ENCODE assay signal across 27 cellular contexts in the genomic region with DNA sequence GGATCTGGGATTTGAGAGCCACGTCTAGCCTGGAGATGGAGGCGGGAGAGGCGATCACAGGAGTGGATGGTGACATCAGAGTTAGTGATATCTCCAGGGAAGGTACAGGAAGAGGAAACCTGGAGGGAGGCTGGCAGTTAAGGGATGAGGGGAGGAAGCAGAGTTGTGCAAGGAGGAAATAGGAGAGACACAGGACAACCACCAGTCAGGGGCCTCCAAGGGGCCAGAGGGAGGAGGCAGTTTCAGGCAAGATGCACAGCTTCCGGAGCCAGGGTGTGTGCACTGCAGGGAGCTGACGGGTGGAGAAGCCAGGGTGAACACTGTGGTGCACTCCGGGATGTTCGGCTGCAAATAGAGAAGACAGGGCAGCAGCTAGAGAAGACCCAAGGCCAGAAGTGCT.
DNase-seq lines count a peak whose midpoint lies in the region; ATAC-seq and TF ChIP-seq lines count a peak whose summit lies in the region.
"Had no signal": no experiment of that assay in that cellular context is flagged by ENCODE, and none has a peak within 500 bp of the region (broad histone marks: within the 10 kb centered on the region; RNA-seq: fewer than 3 reads in every experiment).

No MANE protein-coding gene starts in this region.

- H3K27ac ChIP-seq in sigmoid colon, result peak overlapping the region; percentile 63 to 77 (median 72)
- H3K27ac ChIP-seq in esophagus squamous epithelium, result peak overlapping the region in 1 of 4 donors; percentile 52
- H3K27ac ChIP-seq: brain microvascular endothelial cell, coronary artery, PC-9, thyroid gland had no signal

- no peak for ATAC-seq in HG02571 (IDR thresholded peaks at IDR 0.05; ENCODE audit: unreplicated experiment)
- ATAC-seq: left lobe of liver; natural killer cell treated with Interleukin-12 subunit alpha and Interleukin-12 subunit beta and Interleukin-15 and Interleukin-18, amount 100 ng/mL, for 72 hours; T-helper 17 cell had no signal

- H3K27me3 ChIP-seq in sigmoid colon (no peaks in the 10 kb centered on the region), esophagus squamous epithelium (no peaks in the 10 kb centered on the region)
- H3K27me3 ChIP-seq: brain microvascular endothelial cell, thyroid gland had no signal

- no peaks in the 10 kb centered on the region for H3K36me3 ChIP-seq in sigmoid colon
- H3K36me3 ChIP-seq in esophagus squamous epithelium, result no peaks in the 10 kb centered on the region
- H3K36me3 ChIP-seq: brain microvascular endothelial cell, thyroid gland had no signal

- H3K9me3 ChIP-seq in sigmoid colon (no peaks in the 10 kb centered on the region), esophagus squamous epithelium (no peaks in the 10 kb centered on the region)
- H3K9me3 ChIP-seq: thyroid gland had no signal

- intact Hi-C loops in sigmoid colon (cut with DNase I), result loop anchor here (10.0 kb wide), 2 partner anchors 139 to 599 kb away; partner anchors contain the start of gene GLI3
- intact Hi-C loops in esophagus squamous epithelium (cut with DNase I), result no loop called here
- intact Hi-C loops in posterior vena cava (cut with DNase I), result no loop called here

- DNase-seq in Kasumi-1 (lab: John Stamatoyannopoulos, UW) (peak; percentile 99 to 100), fibroblast of pulmonary artery (ENCODE audit: low read depth) (peak; percentile 42), sigmoid colon (no peak), esophagus squamous epithelium (lab: John Stamatoyannopoulos, UW) (no peak), posterior vena cava (ENCODE audit: low spot score) (no peak)
- DNase-seq: activated B cell treated with CpG ODN at 0.5 μM for 24 hours; activated CD4-positive, alpha-beta T cell treated with anti-CD3 and anti-CD28 coated beads, Interleukin-2, amount 50 U/mL, for 48 hours; activated effector memory CD4-positive, alpha-beta T cell treated with Interleukin-2 at 50 U/mL for 16 hours; brain microvascular endothelial cell; COR-L47; DMS79; NCI-H1105; NCI-H2081; NCI-H345; NCI-H82; PC-9; posterior cingulate gyrus; small intestine; stimulated activated CD4-positive, alpha-beta T cell treated with anti-CD3 and anti-CD28 coated beads, Interleukin-2, amount 100 ng/mL, for 48 hours; stimulated activated naive CD4-positive, alpha-beta T cell; T-helper 17 cell; thyroid gland had no signal

- TF ChIP-seq CTCF in fibroblast of pulmonary artery (IDR thresholded peaks at IDR 0.05; ENCODE audit: low read length, missing control alignments) (no peak), sigmoid colon (IDR thresholded peaks at IDR 0.05) (no peak), esophagus squamous epithelium (IDR thresholded peaks at IDR 0.05) (no peak)

- 81 to 84% methylated on average over 7 of the region's 7 CpGs for WGBS in sigmoid colon, 2 donors
- 85 to 93% methylated on average over 7 of the region's 7 CpGs for WGBS in esophagus squamous epithelium, 2 donors

- peaks cover 0 to 72% (median 56%) of the 10 kb centered on the region in 4 donors for H3K4me1 ChIP-seq in sigmoid colon
- H3K4me1 ChIP-seq in esophagus squamous epithelium, result peaks cover 0 to 55% (median 26%) of the 10 kb centered on the region in 3 donors

- TF ChIP-seq POLR2A in sigmoid colon (IDR thresholded peaks at IDR 0.05) (no peak), esophagus squamous epithelium (IDR thresholded peaks at IDR 0.05) (no peak)

- TF ChIP-seq EP300 in sigmoid colon (IDR thresholded peaks at IDR 0.05), result no peak

- H3K4me3 ChIP-seq in fibroblast of pulmonary artery (replicated peaks; ENCODE audit: low read depth, low read length) (no peak overlapping the region), sigmoid colon (no peak overlapping the region), esophagus squamous epithelium (no peak overlapping the region)
- H3K4me3 ChIP-seq: coronary artery, PC-9, thyroid gland had no signal

TF ChIP-seq in PFSK-1, 5 proteins besides CTCF, POLR2A, EP300 and RAD21:
- TF ChIP-seq FOXP2 (optimal IDR thresholded peaks at IDR 0.05; ENCODE audit: borderline replicate concordance, extremely low read depth, extremely low read length, insufficient read depth) (peak; percentile 95), SIN3A (IDR thresholded peaks at IDR 0.05; ENCODE audit: borderline replicate concordance, insufficient read depth, low read length) (no peak), TAF1 (IDR thresholded peaks at IDR 0.05; ENCODE audit: borderline replicate concordance, insufficient read depth, low read length) (peak; percentile 56; the same call in 1 of the 2 replicates), POLR2AphosphoS5 (IDR thresholded peaks at IDR 0.05; ENCODE audit: low read depth, low read length) (no peak)
- TF ChIP-seq, protein P1, sequence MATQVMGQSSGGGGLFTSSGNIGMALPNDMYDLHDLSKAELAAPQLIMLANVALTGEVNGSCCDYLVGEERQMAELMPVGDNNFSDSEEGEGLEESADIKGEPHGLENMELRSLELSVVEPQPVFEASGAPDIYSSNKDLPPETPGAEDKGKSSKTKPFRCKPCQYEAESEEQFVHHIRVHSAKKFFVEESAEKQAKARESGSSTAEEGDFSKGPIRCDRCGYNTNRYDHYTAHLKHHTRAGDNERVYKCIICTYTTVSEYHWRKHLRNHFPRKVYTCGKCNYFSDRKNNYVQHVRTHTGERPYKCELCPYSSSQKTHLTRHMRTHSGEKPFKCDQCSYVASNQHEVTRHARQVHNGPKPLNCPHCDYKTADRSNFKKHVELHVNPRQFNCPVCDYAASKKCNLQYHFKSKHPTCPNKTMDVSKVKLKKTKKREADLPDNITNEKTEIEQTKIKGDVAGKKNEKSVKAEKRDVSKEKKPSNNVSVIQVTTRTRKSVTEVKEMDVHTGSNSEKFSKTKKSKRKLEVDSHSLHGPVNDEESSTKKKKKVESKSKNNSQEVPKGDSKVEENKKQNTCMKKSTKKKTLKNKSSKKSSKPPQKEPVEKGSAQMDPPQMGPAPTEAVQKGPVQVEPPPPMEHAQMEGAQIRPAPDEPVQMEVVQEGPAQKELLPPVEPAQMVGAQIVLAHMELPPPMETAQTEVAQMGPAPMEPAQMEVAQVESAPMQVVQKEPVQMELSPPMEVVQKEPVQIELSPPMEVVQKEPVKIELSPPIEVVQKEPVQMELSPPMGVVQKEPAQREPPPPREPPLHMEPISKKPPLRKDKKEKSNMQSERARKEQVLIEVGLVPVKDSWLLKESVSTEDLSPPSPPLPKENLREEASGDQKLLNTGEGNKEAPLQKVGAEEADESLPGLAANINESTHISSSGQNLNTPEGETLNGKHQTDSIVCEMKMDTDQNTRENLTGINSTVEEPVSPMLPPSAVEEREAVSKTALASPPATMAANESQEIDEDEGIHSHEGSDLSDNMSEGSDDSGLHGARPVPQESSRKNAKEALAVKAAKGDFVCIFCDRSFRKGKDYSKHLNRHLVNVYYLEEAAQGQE (IDR thresholded peaks at IDR 0.05; ENCODE audit: insufficient read depth in 1 of 2, low read depth in 2 of 2, low read length in 2 of 2), result peak in 1 of 2 experiments; percentile 64; a peak in 1 of 4 replicates

Comparison
In these comparisons a context has a peak if more than half of its experiments do, and no peak if none do; other contexts are left out.
1. DNase-seq: peak in Kasumi-1 (2 of 2) and fibroblast of pulmonary artery (single experiment); none in sigmoid colon (single experiment), esophagus squamous epithelium (single experiment) and posterior vena cava (single experiment).